1 cellular context compared by ENCODE assay signal in the genomic region with DNA sequence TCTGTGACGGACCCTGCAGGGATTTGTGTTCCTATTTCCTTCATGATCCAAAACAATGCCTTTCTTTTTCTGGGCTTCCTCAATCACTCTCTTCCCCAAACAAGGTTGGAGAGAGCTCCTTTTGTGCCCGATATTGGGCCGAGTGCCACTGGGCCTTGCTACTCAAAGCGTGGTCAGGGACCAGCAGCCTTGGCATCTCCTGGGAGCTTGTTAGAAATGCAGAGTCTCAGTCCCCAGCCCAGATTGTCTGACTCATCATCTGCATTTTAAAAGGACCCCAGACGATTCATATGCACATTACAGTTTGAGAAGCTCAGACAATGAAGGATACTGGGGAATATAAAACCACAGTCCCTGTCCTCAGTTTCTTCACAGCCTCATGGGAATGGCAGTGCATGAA.
TF ChIP-seq lines count a peak whose summit lies in the region.

No MANE protein-coding gene starts in this region.

TF ChIP-seq in H1, 55 proteins besides CTCF, POLR2A, EP300 and RAD21:
- TF ChIP-seq YY1 (IDR thresholded peaks at IDR 0.05; ENCODE audit: low read depth, low read length) (no peak), TEAD4 (IDR thresholded peaks at IDR 0.05; ENCODE audit: low read depth, low read length) (no peak), CBX5 (IDR thresholded peaks at IDR 0.05; ENCODE audit: low read depth, low read length) (no peak), MAFK (IDR thresholded peaks at IDR 0.05; ENCODE audit: low read depth, low read length) (no peak), EZH2 (IDR thresholded peaks at IDR 0.05; ENCODE audit: low read depth, low read length, severe bottlenecking) (no peak), SP2 (IDR thresholded peaks at IDR 0.05; ENCODE audit: low read length) (no peak), JUN (IDR thresholded peaks at IDR 0.05; ENCODE audit: low read depth, low read length) (no peak), TCF12 (IDR thresholded peaks at IDR 0.05; ENCODE audit: low read depth, low read length) (no peak), NRF1 (IDR thresholded peaks at IDR 0.05; ENCODE audit: low read depth, low read length) (no peak), SP4 (IDR thresholded peaks at IDR 0.05; ENCODE audit: low read length) (no peak), CTBP2 (IDR thresholded peaks at IDR 0.05; ENCODE audit: borderline replicate concordance, insufficient read depth, insufficient read length, low read length) (no peak), RBBP5 (IDR thresholded peaks at IDR 0.05; ENCODE audit: borderline replicate concordance, low read depth, low read length) (no peak), BRCA1 (IDR thresholded peaks at IDR 0.05; ENCODE audit: low read depth, low read length) (no peak), SAP30 (IDR thresholded peaks at IDR 0.05; ENCODE audit: insufficient read depth, insufficient replicate concordance, low read length) (no peak), EGR1 (IDR thresholded peaks at IDR 0.05; ENCODE audit: borderline replicate concordance, low read depth, low read length) (no peak), KDM4A (IDR thresholded peaks at IDR 0.05; ENCODE audit: low read depth, low read length, severe bottlenecking) (no peak), HDAC6 (IDR thresholded peaks at IDR 0.05; ENCODE audit: low read depth, low read length) (no peak)
- TF ChIP-seq, protein P1, sequence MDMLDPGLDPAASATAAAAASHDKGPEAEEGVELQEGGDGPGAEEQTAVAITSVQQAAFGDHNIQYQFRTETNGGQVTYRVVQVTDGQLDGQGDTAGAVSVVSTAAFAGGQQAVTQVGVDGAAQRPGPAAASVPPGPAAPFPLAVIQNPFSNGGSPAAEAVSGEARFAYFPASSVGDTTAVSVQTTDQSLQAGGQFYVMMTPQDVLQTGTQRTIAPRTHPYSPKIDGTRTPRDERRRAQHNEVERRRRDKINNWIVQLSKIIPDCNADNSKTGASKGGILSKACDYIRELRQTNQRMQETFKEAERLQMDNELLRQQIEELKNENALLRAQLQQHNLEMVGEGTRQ (IDR thresholded peaks at IDR 0.05; ENCODE audit: low read length) = no peak
